In genomic region chr5:7664208-7664607, GRCh38 we compare ENCODE assay signal across 30 cellular contexts.
"Had no signal": no experiment of that assay in that cellular context is flagged by ENCODE, and none has a peak within 500 bp of the region (broad histone marks: within the 10 kb centered on the region; RNA-seq: fewer than 3 reads in every experiment).

No MANE protein-coding gene starts in this region.

- H3K4me3 Mint-ChIP-seq: activated CD4-positive, alpha-beta memory T cell treated with anti-CD3 and anti-CD28 coated beads, Interleukin-2, amount 10 ng/mL, durations not matched to agents 7 days and 5 days; activated CD4-positive, alpha-beta T cell treated with anti-CD3 and anti-CD28 coated beads for 36 hours; activated CD4-positive, alpha-beta T cell treated with anti-CD3 and anti-CD28 coated beads, Interleukin-2, amount 10 ng/mL, durations not matched to agents 7 days and 5 days; activated naive CD8-positive, alpha-beta T cell; activated T-cell treated with anti-CD3 and anti-CD28 coated beads, Interleukin-2, amount 50 U/mL, for 4 hours; activated T-helper 17 cell treated with anti-CD3 and anti-CD28 coated beads, Interleukin-2, amount 50 U/mL, for 72 hours; central memory CD8-positive, alpha-beta T cell; dendritic cell treated with granulocyte-macrophage colony-stimulating factor and Interleukin-4, amounts not matched to agents 40 ng/mL and 50 ng/mL, for 4 days; endodermal cell; T-helper 17 cell; T-helper 2 cell treated with Interferon-gamma antibody and Interleukin-4, amounts not matched to agents 5 μg/mL and 100 μg/mL, for 36 hours had no signal

- H3K27ac Mint-ChIP-seq: activated CD4-positive, alpha-beta memory T cell treated with anti-CD3 and anti-CD28 coated beads, Interleukin-2, amount 10 ng/mL, durations not matched to agents 7 days and 5 days; activated CD4-positive, alpha-beta T cell treated with anti-CD3 and anti-CD28 coated beads for 36 hours; activated CD4-positive, alpha-beta T cell treated with anti-CD3 and anti-CD28 coated beads, Interleukin-2, amount 10 ng/mL, durations not matched to agents 7 days and 5 days; activated naive CD8-positive, alpha-beta T cell; activated T-helper 17 cell treated with anti-CD3 and anti-CD28 coated beads, Interleukin-2, amount 50 U/mL, for 72 hours; dendritic cell treated with granulocyte-macrophage colony-stimulating factor and Interleukin-4, amounts not matched to agents 40 ng/mL and 50 ng/mL, for 4 days; endodermal cell; T-helper 17 cell; T-helper 2 cell treated with Interferon-gamma antibody and Interleukin-4, amounts not matched to agents 5 μg/mL and 100 μg/mL, for 36 hours had no signal

- H3K9me3 Mint-ChIP-seq: activated CD4-positive, alpha-beta memory T cell treated with anti-CD3 and anti-CD28 coated beads, Interleukin-2, amount 10 ng/mL, durations not matched to agents 7 days and 5 days; activated CD4-positive, alpha-beta T cell treated with anti-CD3 and anti-CD28 coated beads, Interleukin-2, amount 10 ng/mL, durations not matched to agents 7 days and 5 days; activated T-cell treated with anti-CD3 and anti-CD28 coated beads, Interleukin-2, amount 50 U/mL, for 4 hours; activated T-helper 17 cell treated with anti-CD3 and anti-CD28 coated beads, Interleukin-2, amount 50 U/mL, for 72 hours; dendritic cell treated with granulocyte-macrophage colony-stimulating factor and Interleukin-4, amounts not matched to agents 40 ng/mL and 50 ng/mL, for 4 days; endodermal cell; T-helper 2 cell treated with Interferon-gamma antibody and Interleukin-4, amounts not matched to agents 5 μg/mL and 100 μg/mL, for 36 hours had no signal

- H3K36me3 Mint-ChIP-seq: activated naive CD8-positive, alpha-beta T cell had no signal

- H3K4me1 Mint-ChIP-seq: activated CD4-positive, alpha-beta memory T cell treated with anti-CD3 and anti-CD28 coated beads, Interleukin-2, amount 10 ng/mL, durations not matched to agents 7 days and 5 days; activated CD4-positive, alpha-beta T cell treated with anti-CD3 and anti-CD28 coated beads for 36 hours; activated CD4-positive, alpha-beta T cell treated with anti-CD3 and anti-CD28 coated beads, Interleukin-2, amount 10 ng/mL, durations not matched to agents 7 days and 5 days; activated T-helper 17 cell treated with anti-CD3 and anti-CD28 coated beads, Interleukin-2, amount 50 U/mL, for 72 hours; central memory CD8-positive, alpha-beta T cell; T-helper 17 cell had no signal

- ATAC-seq: activated CD4-positive, alpha-beta T cell treated with anti-CD3 and anti-CD28 coated beads for 36 hours; activated T-cell treated with anti-CD3 and anti-CD28 coated beads, Interleukin-2, amount 50 U/mL, for 4 hours; activated T-helper 17 cell treated with anti-CD3 and anti-CD28 coated beads, Interleukin-2, amount 50 U/mL, for 72 hours; foreskin keratinocyte; gastroesophageal sphincter; T-helper 17 cell had no signal

- DNase-seq: activated CD4-positive, alpha-beta memory T cell treated with anti-CD3 and anti-CD28 coated beads, Interleukin-2, amount 10 ng/mL, durations not matched to agents 7 days and 5 days; activated CD4-positive, alpha-beta T cell treated with anti-CD3 and anti-CD28 coated beads for 36 hours; activated CD4-positive, alpha-beta T cell treated with anti-CD3 and anti-CD28 coated beads, Interleukin-2, amount 10 ng/mL, durations not matched to agents 7 days and 5 days; activated CD4-positive, alpha-beta T cell treated with anti-CD3 and anti-CD28 coated beads, Interleukin-2, amount 50 U/mL, for 4 hours; activated CD4-positive, CD25-positive, alpha-beta regulatory T cell; activated CD4-positive, CD25-positive, alpha-beta regulatory T cell treated with anti-CD3 and anti-CD28 coated beads, Interleukin-2, amount 50 U/mL, for 72 hours; activated effector memory CD4-positive, alpha-beta T cell treated with Interleukin-2 at 50 U/mL for 16 hours; activated gamma-delta T cell treated with Interleukin-2 at 50 U/mL for 16 hours; activated naive CD4-positive, alpha-beta T cell treated with anti-CD3 and anti-CD28 coated beads, Interleukin-2, amount 50 U/mL, for 16 hours; activated naive CD4-positive, alpha-beta T cell treated with Interleukin-2 at 50 U/mL for 16 hours; activated T-cell treated with anti-CD3 and anti-CD28 coated beads, Interleukin-2, amount 50 U/mL, for 4 hours; amniotic stem cell; anterior cingulate cortex; brain microvascular endothelial cell; dorsolateral prefrontal cortex; effector memory CD4-positive, alpha-beta T cell; endodermal cell; erythroblast; foreskin keratinocyte; head of caudate nucleus; hippocampal formation; T-helper 17 cell; T1000; WERI-Rb-1 had no signal

- H3K27me3 Mint-ChIP-seq: activated CD4-positive, alpha-beta memory T cell treated with anti-CD3 and anti-CD28 coated beads, Interleukin-2, amount 10 ng/mL, durations not matched to agents 7 days and 5 days; activated CD4-positive, alpha-beta T cell treated with anti-CD3 and anti-CD28 coated beads for 36 hours; activated CD4-positive, alpha-beta T cell treated with anti-CD3 and anti-CD28 coated beads, Interleukin-2, amount 10 ng/mL, durations not matched to agents 7 days and 5 days; activated naive CD8-positive, alpha-beta T cell; central memory CD8-positive, alpha-beta T cell; dendritic cell treated with granulocyte-macrophage colony-stimulating factor and Interleukin-4, amounts not matched to agents 40 ng/mL and 50 ng/mL, for 4 days had no signal
